8 cellular contexts compared by ENCODE assay signal in the genomic region with DNA sequence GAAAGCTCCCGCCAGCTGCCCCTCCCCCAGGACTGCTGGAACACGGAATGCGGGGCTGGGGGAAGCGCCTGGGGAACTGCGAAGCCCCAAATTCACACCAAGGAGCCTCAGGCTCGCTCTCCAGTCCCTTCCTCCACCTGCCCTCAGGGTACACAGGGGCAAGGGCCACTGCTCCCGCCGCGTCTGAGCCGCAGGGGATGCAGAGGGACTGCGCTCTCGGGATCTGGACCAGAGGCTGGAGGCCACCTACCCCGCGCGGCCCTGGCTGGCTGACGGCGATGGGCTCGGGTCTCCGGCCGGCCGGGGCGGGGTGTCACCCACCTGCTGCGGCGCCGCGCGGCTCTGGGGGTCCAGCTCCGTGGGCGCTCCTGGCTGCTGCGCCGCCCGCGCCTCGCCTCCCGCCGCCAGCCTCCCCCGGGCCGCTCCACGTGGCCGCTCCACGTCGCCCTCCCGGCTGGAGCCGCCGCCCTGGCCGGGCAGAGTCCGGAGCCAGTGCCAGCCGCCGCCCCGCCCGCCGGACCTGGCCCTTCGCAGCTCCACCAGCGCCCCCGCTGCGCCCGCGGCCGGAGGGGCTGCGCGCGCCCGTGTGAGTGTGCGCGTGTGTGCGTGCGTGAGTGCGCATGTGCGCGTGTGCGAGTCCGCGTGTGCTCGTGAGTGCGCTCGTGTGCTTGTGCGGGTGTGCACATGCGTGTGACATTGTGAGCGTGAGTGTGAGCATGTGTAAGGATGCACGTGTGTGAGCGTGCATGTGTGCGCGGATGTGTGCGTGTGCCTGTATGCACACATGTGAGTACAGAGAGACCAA. TPM values are rescaled to one million over a fixed set of nuclear protein-coding genes. Genes with fewer than 3 reads are reported as not detected.
DNase-seq lines count a peak whose midpoint lies in the region; ATAC-seq and TF ChIP-seq lines count a peak whose summit lies in the region.

A gene with protein sequence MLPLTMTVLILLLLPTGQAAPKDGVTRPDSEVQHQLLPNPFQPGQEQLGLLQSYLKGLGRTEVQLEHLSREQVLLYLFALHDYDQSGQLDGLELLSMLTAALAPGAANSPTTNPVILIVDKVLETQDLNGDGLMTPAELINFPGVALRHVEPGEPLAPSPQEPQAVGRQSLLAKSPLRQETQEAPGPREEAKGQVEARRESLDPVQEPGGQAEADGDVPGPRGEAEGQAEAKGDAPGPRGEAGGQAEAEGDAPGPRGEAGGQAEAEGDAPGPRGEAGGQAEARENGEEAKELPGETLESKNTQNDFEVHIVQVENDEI (minus strand): TSS at position 604 of the 805 bp plus-strand sequence. CDS start 14,762 bp downstream, outside the sequence.

- peak within 1 kb of the TSS; percentile 77 for H2AFZ ChIP-seq in osteoblast (ENCODE audit: low read length)

- TF ChIP-seq POLR2A in esophagus squamous epithelium (IDR thresholded peaks at IDR 0.05): no peak

- H4K20me1 ChIP-seq in osteoblast (ENCODE audit: insufficient read depth, low read length): peaks cover 3% of the 10 kb centered on the region

- H3K9me3 ChIP-seq in T-helper 17 cell (ENCODE audit: control insufficient read depth, low read length, poor library complexity, severe bottlenecking) (no peaks in the 10 kb centered on the region), esophagus squamous epithelium (no peaks in the 10 kb centered on the region), osteoblast (ENCODE audit: low read depth, low read length) (no peaks in the 10 kb centered on the region)

- H3K27ac ChIP-seq in esophagus squamous epithelium: no peak within 1 kb of the TSS
- H3K27ac ChIP-seq in osteoblast (ENCODE audit: low read depth, low read length): no peak within 1 kb of the TSS

- H3K4me1 ChIP-seq in esophagus squamous epithelium: peaks cover under 1 to 25% (median 11%) of the 10 kb centered on the region in 3 donors
- peaks cover 3% of the 10 kb centered on the region for H3K4me1 ChIP-seq in osteoblast (ENCODE audit: insufficient read depth, low read length)

- H3K4me3 ChIP-seq in esophagus squamous epithelium (peak within 1 kb of the TSS; percentile 34 to 67 (median 44)), osteoblast (ENCODE audit: insufficient read depth, low read length) (peak within 1 kb of the TSS; percentile 70)

- H3K4me1 Mint-ChIP-seq in activated naive CD4-positive, alpha-beta T cell treated with anti-CD3 and anti-CD28 coated beads for 36 hours (ENCODE audit: low read depth): peaks cover 15% of the 10 kb centered on the region
- H3K4me1 Mint-ChIP-seq in T-helper 17 cell: peaks cover 10% of the 10 kb centered on the region

- peaks cover 3% of the 10 kb centered on the region for H3K36me3 Mint-ChIP-seq in activated naive CD4-positive, alpha-beta T cell treated with anti-CD3 and anti-CD28 coated beads for 36 hours (ENCODE audit: low read depth)
- no peaks in the 10 kb centered on the region for H3K36me3 Mint-ChIP-seq in T-helper 17 cell (ENCODE audit: low read depth)

- no peak for DNase-seq in activated naive CD4-positive, alpha-beta T cell treated with anti-CD3 and anti-CD28 coated beads for 36 hours
- no peak for DNase-seq in activated naive CD4-positive, alpha-beta T cell (lab: John Stamatoyannopoulos, UW)
- DNase-seq in T-helper 17 cell (no peak), esophagus squamous epithelium (lab: John Stamatoyannopoulos, UW) (no peak), osteoblast (ENCODE audit: insufficient read length, low spot score, missing footprints) (peak; percentile 97), H4 (ENCODE audit: low spot score) (no peak), activated gamma-delta T cell treated with Interleukin-2 at 50 U/mL for 16 hours (no peak)

- intact Hi-C loops in activated naive CD4-positive, alpha-beta T cell treated with anti-CD3 and anti-CD28 coated beads for 36 hours (cut with micrococcal nuclease): no loop called here
- intact Hi-C loops in esophagus squamous epithelium (cut with DNase I): no loop called here

- ATAC-seq in T-helper 17 cell (no peak), HG03354 (IDR thresholded peaks at IDR 0.05; ENCODE audit: poor library complexity, severe bottlenecking, unreplicated experiment) (no peak)

- TF ChIP-seq CTCF in esophagus squamous epithelium (IDR thresholded peaks at IDR 0.05): no peak
- TF ChIP-seq CTCF in osteoblast (IDR thresholded peaks at IDR 0.05; ENCODE audit: extremely low read depth, low read depth, low read length): no peak

- no peaks in the 10 kb centered on the region for H3K9me3 Mint-ChIP-seq in activated naive CD4-positive, alpha-beta T cell treated with anti-CD3 and anti-CD28 coated beads for 36 hours

- no peaks in the 10 kb centered on the region for H3K36me3 ChIP-seq in esophagus squamous epithelium
- no peaks in the 10 kb centered on the region for H3K36me3 ChIP-seq in osteoblast (ENCODE audit: insufficient read depth, low read length)

- CTCF ChIA-PET in activated naive CD4-positive, alpha-beta T cell treated with anti-CD3 and anti-CD28 coated beads for 36 hours (lab: Charles Lee): interaction anchor here (0.7 to 1.0 kb wide), 2 partner anchors 19 to 51 kb away, joined by 3 read pairs; no protein-coding TSS in a partner anchor

- no peak within 1 kb of the TSS for H3K27ac Mint-ChIP-seq in activated naive CD4-positive, alpha-beta T cell treated with anti-CD3 and anti-CD28 coated beads for 36 hours
- H3K27ac Mint-ChIP-seq in T-helper 17 cell: no peak within 1 kb of the TSS

- H3K4me3 Mint-ChIP-seq in activated naive CD4-positive, alpha-beta T cell treated with anti-CD3 and anti-CD28 coated beads for 36 hours: peak within 1 kb of the TSS; percentile 71
- peak within 1 kb of the TSS; percentile 84 for H3K4me3 Mint-ChIP-seq in T-helper 17 cell

- H3K27me3 Mint-ChIP-seq in activated naive CD4-positive, alpha-beta T cell treated with anti-CD3 and anti-CD28 coated beads for 36 hours (ENCODE audit: low read depth): peaks cover 22% of the 10 kb centered on the region
- H3K27me3 Mint-ChIP-seq in T-helper 17 cell: peaks cover 38% of the 10 kb centered on the region

- H3K79me2 ChIP-seq in osteoblast (ENCODE audit: insufficient read depth, low read length): no peaks in the 10 kb centered on the region

- peak within 1 kb of the TSS; percentile 91 for H3K4me2 ChIP-seq in osteoblast (ENCODE audit: insufficient read depth, low read length)

- WGBS in esophagus squamous epithelium, 2 donors: 9 to 46% methylated on average over 4 to 16 of the region's 84 CpGs

- H3K27me3 ChIP-seq in esophagus squamous epithelium (peaks cover 0 to 40% (median 0%) of the 10 kb centered on the region in 4 donors), osteoblast (ENCODE audit: insufficient read depth, low read length) (peaks cover 43% of the 10 kb centered on the region)

RNA-seq across cellular contexts. Expression of the gene that starts here (rescaled TPM):
- total RNA-seq in activated naive CD4-positive, alpha-beta T cell treated with anti-CD3 and anti-CD28 coated beads for 36 hours: 1 to 10 TPM; 5.8 to 6.6 TPM
- not detected for total RNA-seq in T-helper 17 cell
- 1 to 10 TPM; 2.6 to 6.1 (median 3.9) TPM for total RNA-seq in esophagus squamous epithelium
- total RNA-seq in osteoblast: 6.8 and 14.5 TPM in 2 replicates
- total RNA-seq in H4 (2014; rRNA removed; shearing (Covaris generic)): 0.31 TPM in 1 of 2 replicates, not detected in the other
